11 cellular contexts compared by ENCODE assay signal in the genomic region with DNA sequence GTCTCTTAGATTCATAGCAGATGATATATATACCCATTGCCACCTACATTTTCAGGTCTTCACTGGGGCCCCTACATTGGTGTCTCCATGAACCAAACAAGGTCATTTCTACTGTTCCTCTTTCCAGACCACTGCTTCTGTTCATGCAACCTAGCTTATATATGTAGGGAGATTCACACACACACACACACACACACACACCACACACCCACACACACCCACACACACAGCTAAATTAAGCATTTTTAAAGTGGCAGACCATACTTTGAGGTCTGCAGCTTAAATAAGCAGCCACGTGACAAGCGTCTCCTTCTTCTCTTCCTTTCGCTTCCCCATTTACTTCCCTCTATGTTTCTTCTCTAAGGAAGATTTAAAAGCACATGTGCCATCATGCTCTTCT.
DNase-seq lines count a peak whose midpoint lies in the region; ATAC-seq and TF ChIP-seq lines count a peak whose summit lies in the region.
"Had no signal": no experiment of that assay in that cellular context is flagged by ENCODE, and none has a peak within 500 bp of the region (broad histone marks: within the 10 kb centered on the region; RNA-seq: fewer than 3 reads in every experiment).

No MANE protein-coding gene starts in this region.

- TF ChIP-seq POLR2A in gastrocnemius medialis (IDR thresholded peaks at IDR 0.05), result no peak

- no peak overlapping the region for H3K9ac ChIP-seq in endodermal cell (ENCODE audit: extremely low read depth, low read length, poor library complexity, severe bottlenecking)

- peak overlapping the region; percentile 19 to 48 for H3K27ac ChIP-seq in left lung
- no peak overlapping the region for H3K27ac ChIP-seq in gastrocnemius medialis
- H3K27ac ChIP-seq in endodermal cell (ENCODE audit: low read depth, low read length), result no peak overlapping the region
- H3K27ac ChIP-seq: brain microvascular endothelial cell had no signal

- DNase-seq in GDM1 (lab: John Stamatoyannopoulos, UW) (peak; percentile 13), Kasumi-1 (lab: John Stamatoyannopoulos, UW) (peak; percentile 54 to 58), left lung (peak in 1 of 2 donors; percentile 46), gastrocnemius medialis (no peak), HK-2 (ENCODE audit: unreplicated experiment) (no peak), endodermal cell (no peak), hepatic stellate cell (ENCODE audit: low spot score) (no peak)
- DNase-seq: brain microvascular endothelial cell, NCI-H2081 had no signal

- H3K36me3 Mint-ChIP-seq in endodermal cell (ENCODE audit: low read depth), result peaks cover 2% of the 10 kb centered on the region

- H3K27me3 ChIP-seq in left lung, result no peaks in the 10 kb centered on the region
- H3K27me3 ChIP-seq in gastrocnemius medialis, result no peaks in the 10 kb centered on the region
- peaks cover 8% of the 10 kb centered on the region for H3K27me3 ChIP-seq in endodermal cell (ENCODE audit: control insufficient read depth, insufficient read depth, low read length, poor library complexity, severe bottlenecking)
- H3K27me3 ChIP-seq: brain microvascular endothelial cell, heart left ventricle had no signal

- peaks cover 7 to 24% of the 10 kb centered on the region in 2 donors for H3K4me1 ChIP-seq in left lung
- H3K4me1 ChIP-seq in gastrocnemius medialis, result peaks cover 0 to 4% of the 10 kb centered on the region in 2 donors
- H3K4me1 ChIP-seq in endodermal cell (ENCODE audit: control insufficient read depth, insufficient read depth, low read length), result peaks cover 4% of the 10 kb centered on the region

- H3K36me3 ChIP-seq in left lung, result peaks cover 0 to under 1% of the 10 kb centered on the region in 2 donors
- no peaks in the 10 kb centered on the region for H3K36me3 ChIP-seq in gastrocnemius medialis
- peaks cover 2% of the 10 kb centered on the region for H3K36me3 ChIP-seq in endodermal cell (ENCODE audit: control insufficient read depth, insufficient read depth, low read length)
- H3K36me3 ChIP-seq: brain microvascular endothelial cell had no signal

- H3K4me3 Mint-ChIP-seq in endodermal cell, result no peak overlapping the region

- no peaks in the 10 kb centered on the region for H3K9me3 Mint-ChIP-seq in endodermal cell

- no peak for TF ChIP-seq CTCF in left lung (IDR thresholded peaks at IDR 0.05)
- no peak for TF ChIP-seq CTCF in gastrocnemius medialis (IDR thresholded peaks at IDR 0.05 in 4 of 5, conservative IDR thresholded peaks at IDR 0.05 in 1 of 5)
- no peak for TF ChIP-seq CTCF in endodermal cell (conservative IDR thresholded peaks at IDR 0.05)

- H3K4me3 ChIP-seq in left lung (no peak overlapping the region), gastrocnemius medialis (no peak overlapping the region), endodermal cell (ENCODE audit: low read length) (no peak overlapping the region)
- H3K4me3 ChIP-seq: heart left ventricle had no signal

- ATAC-seq in GM21447 (IDR thresholded peaks at IDR 0.05; ENCODE audit: unreplicated experiment), result peak; percentile 35
- ATAC-seq in left lung, result peak; percentile 28
- no peak for ATAC-seq in gastrocnemius medialis

- intact Hi-C loops in left lung (cut with DNase I) (no loop called here), gastrocnemius medialis (cut with DNase I; ENCODE audit: low total_unique reads) (no loop called here)

- H3K27ac Mint-ChIP-seq in endodermal cell, result no peak overlapping the region

- H3K27me3 Mint-ChIP-seq in endodermal cell (ENCODE audit: insufficient read depth), result peaks cover 13% of the 10 kb centered on the region

- 94 to 100% methylated on average over 3 of the region's 3 CpGs for WGBS in endodermal cell (ENCODE audit: insufficient coverage in 1 of 2, insufficient read length in 1 of 2), 2 experiments

- in situ Hi-C loops in gastrocnemius medialis (cut with MboI; ENCODE audit: low sequenced_read_pairs in 4 of 4), result no loop called here

- H3K9me3 ChIP-seq in left lung (no peaks in the 10 kb centered on the region), gastrocnemius medialis (no peaks in the 10 kb centered on the region), endodermal cell (ENCODE audit: control insufficient read depth, low read length) (no peaks in the 10 kb centered on the region)
- H3K9me3 ChIP-seq: heart left ventricle had no signal

- H3K4me1 Mint-ChIP-seq in endodermal cell, result peaks cover 33% of the 10 kb centered on the region

Comparison
In these comparisons a context has a peak if more than half of its experiments do, and no peak if none do; other contexts are left out.
1. DNase-seq: peak in GDM1 (single experiment) and Kasumi-1 (2 of 2); none in gastrocnemius medialis (0 of 2), HK-2 (single experiment), endodermal cell (single experiment) and hepatic stellate cell (single experiment).
2. ATAC-seq: peak in GM21447 (single experiment) and left lung (single experiment); none in gastrocnemius medialis (0 of 2).
3. H3K27ac ChIP-seq: peak in left lung (2 of 2); none in gastrocnemius medialis (0 of 4) and endodermal cell (single experiment).